ENCODE assay signal across 12 cellular contexts in genomic region chr4:139768913-139769312, GRCh38.
DNase-seq lines count a peak whose midpoint lies in the region; ATAC-seq and TF ChIP-seq lines count a peak whose summit lies in the region.
"Had no signal": no experiment of that assay in that cellular context is flagged by ENCODE, and none has a peak within 500 bp of the region (broad histone marks: within the 10 kb centered on the region; RNA-seq: fewer than 3 reads in every experiment).

No MANE protein-coding gene starts in this region.

- no peak overlapping the region for H3K18ac ChIP-seq in mesendoderm (ENCODE audit: low read length)

- H2BK15ac ChIP-seq in mesendoderm (replicated peaks; ENCODE audit: low read depth): no peak overlapping the region

- no peak for TF ChIP-seq POLR2A in HCT116 (IDR thresholded peaks at IDR 0.05; ENCODE audit: borderline replicate concordance, extremely low read depth, insufficient read depth, insufficient read length)

- no peak overlapping the region for H2AFZ ChIP-seq in HCT116 (ENCODE audit: low read depth, low read length, poor library complexity, severe bottlenecking)

- no CpG with 5 or more reads among the region's 4 CpGs for WGBS in mesendoderm (ENCODE audit: extremely low coverage, insufficient coverage, low lambda C conversion rate)

- intact Hi-C loops in HCT116 (cut with micrococcal nuclease): no loop called here

- no peak overlapping the region for H3K4ac ChIP-seq in mesendoderm (ENCODE audit: low read depth, low read length)

- no peaks in the 10 kb centered on the region for H4K20me1 ChIP-seq in HCT116 (ENCODE audit: insufficient read depth)

- H3K79me1 ChIP-seq in mesendoderm (ENCODE audit: low read length): no peaks in the 10 kb centered on the region

- H3K9ac ChIP-seq in HCT116 (ENCODE audit: low read length): no peak overlapping the region
- no peak overlapping the region for H3K9ac ChIP-seq in mesendoderm (ENCODE audit: low read length)

- H3K4me3 ChIP-seq in HCT116 (replicated peaks in 1 of 2; ENCODE audit: low read depth in 1 of 2, low read length in 2 of 2): no peak overlapping the region
- H3K4me3 ChIP-seq in mesendoderm (ENCODE audit: low read length): no peak overlapping the region
- H3K4me3 ChIP-seq: SJCRH30, uterus had no signal

- H3K4me1 ChIP-seq in HCT116 (ENCODE audit: control insufficient read depth in 1 of 2, insufficient read depth in 2 of 2, low read length in 2 of 2): no peaks in the 10 kb centered on the region
- H3K4me1 ChIP-seq in mesendoderm (ENCODE audit: control insufficient read depth, low read depth, low read length): no peaks in the 10 kb centered on the region
- H3K4me1 ChIP-seq: uterus had no signal

- TF ChIP-seq CTCF in HCT116 (IDR thresholded peaks at IDR 0.05 in 2 of 3, conservative IDR thresholded peaks at IDR 0.05 in 1 of 3; ENCODE audit: borderline replicate concordance in 1 of 3, insufficient read depth in 1 of 3, low read depth in 2 of 3, low read length in 2 of 3): peak in 2 of 3 experiments; percentile 28 to 48; a peak in 3 of 6 replicates

- no peaks in the 10 kb centered on the region for H3K36me3 ChIP-seq in HCT116 (ENCODE audit: control insufficient read depth in 1 of 2, insufficient read depth in 2 of 2, low read length in 2 of 2)
- no peaks in the 10 kb centered on the region for H3K36me3 ChIP-seq in mesendoderm (ENCODE audit: control insufficient read depth, insufficient read depth, low read length)
- H3K36me3 ChIP-seq: SJCRH30, uterus had no signal

- no peak overlapping the region for H2BK5ac ChIP-seq in mesendoderm (ENCODE audit: low read length)

- H3K27me3 ChIP-seq in HCT116 (ENCODE audit: insufficient read depth, low read length) (no peaks in the 10 kb centered on the region), mesendoderm (ENCODE audit: insufficient read depth, low read length, poor library complexity) (no peaks in the 10 kb centered on the region)
- H3K27me3 ChIP-seq: SJCRH30, uterus had no signal

- H3K9me3 ChIP-seq in HCT116 (ENCODE audit: control insufficient read depth in 1 of 2, insufficient read depth in 1 of 2, low read depth in 1 of 2, low read length in 2 of 2): no peaks in the 10 kb centered on the region
- H3K9me3 ChIP-seq: SJCRH30, uterus had no signal

- H3K56ac ChIP-seq in mesendoderm (ENCODE audit: low read length): no peak overlapping the region

- peak; percentile 74 for ATAC-seq in HCT116
- no peak for ATAC-seq in HG03196 (IDR thresholded peaks at IDR 0.05; ENCODE audit: unreplicated experiment)
- ATAC-seq in GM21576 (IDR thresholded peaks at IDR 0.05; ENCODE audit: unreplicated experiment): no peak
- ATAC-seq in GM21825 (IDR thresholded peaks at IDR 0.05; ENCODE audit: unreplicated experiment): no peak

- CTCF ChIA-PET in HCT116 (lab: Charles Lee): no interaction called here

- no peak overlapping the region for H2BK120ac ChIP-seq in mesendoderm (ENCODE audit: low read depth, low read length)

- H3K9me2 ChIP-seq in HCT116 (ENCODE audit: insufficient read depth): no peaks in the 10 kb centered on the region

- H3K79me2 ChIP-seq in HCT116 (ENCODE audit: insufficient read depth, low read length) (no peaks in the 10 kb centered on the region), mesendoderm (ENCODE audit: control insufficient read depth, insufficient read depth, low read length) (no peaks in the 10 kb centered on the region)

- H4K5ac ChIP-seq in mesendoderm (ENCODE audit: low read length): no peak overlapping the region

- H3K4me2 ChIP-seq in HCT116 (ENCODE audit: low read length) (no peak overlapping the region), mesendoderm (ENCODE audit: low read length) (no peak overlapping the region)

- DNase-seq in COLO668 (lab: John Stamatoyannopoulos, UW; ENCODE audit: unreplicated experiment) (peak; percentile 42), HCT116 (ENCODE audit: low read depth, low spot score) (no peak), amniotic epithelial cell (ENCODE audit: low read depth) (peak; percentile 10), mesendoderm (peak; percentile 84)
- no peak for DNase-seq in stimulated activated CD4-positive, alpha-beta T cell treated with anti-CD3 and anti-CD28 coated beads, Interleukin-15, amount 100 ng/mL, for 24 hours
- DNase-seq: islet precursor cell, NCI-H187 treated with DMSO at 0.1 percent for 48 hours, SJCRH30, uterus had no signal

- RAD21 ChIA-PET in HCT116 (lab: Charles Lee; ENCODE audit: low non-redundant PET in 1 of 2, low total read pairs in 2 of 2, uncharacterized antibody in 2 of 2, unreplicated experiment in 2 of 2): interaction anchor here in 1 of 2 experiments (0.5 kb wide), 1 partner anchor 124 kb away, joined by 3 read pairs; no protein-coding TSS in a partner anchor

- H3K23ac ChIP-seq in mesendoderm (ENCODE audit: low read length): no peak overlapping the region

- H3K27ac ChIP-seq in HCT116 (ENCODE audit: low read depth, low read length) (no peak overlapping the region), mesendoderm (ENCODE audit: low read depth, low read length) (no peak overlapping the region)
- H3K27ac ChIP-seq: uterus had no signal

- H2AK5ac ChIP-seq in mesendoderm (ENCODE audit: low read length): no peak overlapping the region

- POLR2A ChIA-PET in HCT116 (lab: Charles Lee): no interaction called here

- H4K8ac ChIP-seq in mesendoderm (ENCODE audit: low read depth, low read length): no peak overlapping the region

- BruUV-seq in HCT116 (replicated peaks; lab: Mats Ljungman, UMichigan): no TSS peak

- no peak for TF ChIP-seq RAD21 in HCT116 (IDR thresholded peaks at IDR 0.05; ENCODE audit: low read depth)

TF ChIP-seq in HCT116, 20 proteins besides CTCF, POLR2A, EP300 and RAD21:
- TF ChIP-seq EGR1 (IDR thresholded peaks at IDR 0.05; ENCODE audit: low read depth) (no peak), POLR2AphosphoS5 (IDR thresholded peaks at IDR 0.05; ENCODE audit: low read depth, low read length) (no peak), CBX3 (IDR thresholded peaks at IDR 0.05; ENCODE audit: low read depth) (no peak), ZNF274 (IDR thresholded peaks at IDR 0.05; ENCODE audit: low read depth, low read length) (no peak), MAX (IDR thresholded peaks at IDR 0.05) (no peak)

Comparison
In these comparisons a context has a peak if more than half of its experiments do, and no peak if none do; other contexts are left out.
1. DNase-seq: peak in COLO668 (single experiment), amniotic epithelial cell (single experiment) and mesendoderm (single experiment); none in HCT116 (single experiment) and stimulated activated CD4-positive, alpha-beta T cell treated with anti-CD3 and anti-CD28 coated beads, Interleukin-15, amount 100 ng/mL, for 24 hours (single experiment).